In genomic region chr7:134280508-134280907, GRCh38 we compare ENCODE assay signal across 8 cellular contexts.
"Had no signal": no experiment of that assay in that cellular context is flagged by ENCODE, and none has a peak within 500 bp of the region (broad histone marks: within the 10 kb centered on the region; RNA-seq: fewer than 3 reads in every experiment).

No MANE protein-coding gene starts in this region.

- H3K9ac ChIP-seq: GM23248 had no signal

- H3K4me3 ChIP-seq: GM23248, GM23338, HAP-1 had no signal

- H3K36me3 ChIP-seq: HAP-1 had no signal

- H3K4me2 ChIP-seq: GM23338 had no signal

- DNase-seq: GM23248, GOT3, H7, H9, HCEC 1CT, HFFc6 had no signal

- H3K27ac ChIP-seq: GM23248 had no signal

- H2AFZ ChIP-seq: GM23248, GM23338 had no signal

- H3K9me3 ChIP-seq: HAP-1 had no signal
